ENCODE assay signal across 21 cellular contexts in genomic region chr10:132272767-132273090, GRCh38. TPM values are rescaled to one million over a fixed set of nuclear protein-coding genes. Genes with fewer than 3 reads are reported as not detected.
A peak's percentile ranks its signal among the peaks of the same experiment; 100 is the strongest.
DNase-seq lines count a peak whose midpoint lies in the region; ATAC-seq and TF ChIP-seq lines count a peak whose summit lies in the region.
"Had no signal": no experiment of that assay in that cellular context is flagged by ENCODE, and none has a peak within 500 bp of the region (broad histone marks: within the 10 kb centered on the region; RNA-seq: fewer than 3 reads in every experiment).

No MANE protein-coding gene starts in this region.

- H3K4me3 Mint-ChIP-seq in WTC11 (no peak overlapping the region), brain (peak overlapping the region in 2 of 5 experiments; percentile 40 to 52)

- H3K27me3 ChIP-seq in lower lobe of right lung (ENCODE audit: low read depth) (no peaks in the 10 kb centered on the region), spleen (replicated peaks in 1 of 7) (no peaks in the 10 kb centered on the region)

- no peak overlapping the region for H3K4me3 ChIP-seq in lower lobe of right lung
- H3K4me3 ChIP-seq in spleen, result no peak overlapping the region

- H3K27ac Mint-ChIP-seq in WTC11 (peak overlapping the region; percentile 75), brain (peak overlapping the region; percentile 24 to 87 (median 83))

- H3K36me3 ChIP-seq in lower lobe of right lung (no peaks in the 10 kb centered on the region), spleen (no peaks in the 10 kb centered on the region)

- H3K36me3 Mint-ChIP-seq in WTC11 (peaks cover 14% of the 10 kb centered on the region), brain (peaks cover 6% of the 10 kb centered on the region)

- H3K9me3 Mint-ChIP-seq in WTC11 (peaks cover 17% of the 10 kb centered on the region), brain (peaks cover 0 to 2% (median 0%) of the 10 kb centered on the region in 5 experiments)

- no peaks in the 10 kb centered on the region for H3K9me3 ChIP-seq in lower lobe of right lung
- H3K9me3 ChIP-seq in spleen, result no peaks in the 10 kb centered on the region
- H3K9me3 ChIP-seq: SK-N-SH had no signal

- H3K4me1 ChIP-seq in lower lobe of right lung (peaks cover 10% of the 10 kb centered on the region), spleen (no peaks in the 10 kb centered on the region)

- CTCF ChIA-PET in WTC11 (lab: Charles Lee), result no interaction called here

- DNase-seq in WTC11 (ENCODE audit: low spot score) (no peak), lower lobe of right lung (peak; percentile 23), posterior vena cava (ENCODE audit: low spot score) (peak; percentile 49), dedifferentiated amniotic fluid mesenchymal stem cell (ENCODE audit: extremely low spot score) (no peak), spleen (no peak)
- DNase-seq: ACHN, DND-41, GOT3, KG1, MV-4-11, NCI-H1417, NCI-H187, NCI-H2107, NCI-H2227 treated with DMSO at 0.1 percent for 48 hours, NCI-H510A treated with DMSO at 0.1 percent for 48 hours, NCI-H774, SHP77 treated with DMSO at 0.1 percent for 48 hours, SK-N-SH had no signal

- H3K4me1 Mint-ChIP-seq in WTC11, result no peaks in the 10 kb centered on the region
- H3K4me1 Mint-ChIP-seq in brain, result peaks cover 35% of the 10 kb centered on the region

- WGBS in spleen, 5 donors, result 83 to 90% (median 86%) methylated on average over 10 of the region's 10 CpGs

- no peaks in the 10 kb centered on the region for H3K27me3 Mint-ChIP-seq in WTC11 (ENCODE audit: low read depth)
- peaks cover 3% of the 10 kb centered on the region for H3K27me3 Mint-ChIP-seq in brain

- no peak for ATAC-seq in WTC11
- no peak for ATAC-seq in lower lobe of right lung
- ATAC-seq in HG03025 (IDR thresholded peaks at IDR 0.05; ENCODE audit: low FRiP score, unreplicated experiment), result no peak

- no peak for TF ChIP-seq POLR2A in spleen (IDR thresholded peaks at IDR 0.05)

- no peak overlapping the region for H3K27ac ChIP-seq in lower lobe of right lung
- no peak overlapping the region for H3K27ac ChIP-seq in spleen
- H3K27ac ChIP-seq: C4-2B had no signal

- TF ChIP-seq CTCF in WTC11 (IDR thresholded peaks at IDR 0.05) (no peak), brain (conservative IDR thresholded peaks at IDR 0.05) (no peak), lower lobe of right lung (IDR thresholded peaks at IDR 0.05) (no peak), spleen (IDR thresholded peaks at IDR 0.05 in 8 of 11, conservative IDR thresholded peaks at IDR 0.05 in 3 of 11) (no peak)

- intact Hi-C loops in lower lobe of right lung (cut with DNase I) (no loop called here), posterior vena cava (cut with DNase I) (no loop called here), spleen (cut with DNase I; ENCODE audit: low total_unique reads) (no loop called here)

- POLR2A ChIA-PET in WTC11 (lab: Charles Lee), result no interaction called here

TF ChIP-seq in WTC11, 78 proteins besides CTCF, POLR2A, EP300 and RAD21 (continues in another document):
- TF ChIP-seq ZNF121 (CRISPR knock-in tag; IDR thresholded peaks at IDR 0.05) (no peak), ETV6 (CRISPR knock-in tag; IDR thresholded peaks at IDR 0.05) (no peak), ERG (CRISPR knock-in tag; IDR thresholded peaks at IDR 0.05) (no peak), HMGXB4 (CRISPR knock-in tag; IDR thresholded peaks at IDR 0.05) (no peak), ZBTB21 (CRISPR knock-in tag; IDR thresholded peaks at IDR 0.05; ENCODE audit: borderline replicate concordance) (no peak), AR (CRISPR knock-in tag; IDR thresholded peaks at IDR 0.05) (no peak), ATF6 (CRISPR knock-in tag; IDR thresholded peaks at IDR 0.05) (no peak), JAZF1 (CRISPR knock-in tag; IDR thresholded peaks at IDR 0.05) (no peak), ZNF671 (CRISPR knock-in tag; IDR thresholded peaks at IDR 0.05) (no peak), TCF7 (CRISPR knock-in tag; IDR thresholded peaks at IDR 0.05; ENCODE audit: low read depth) (no peak), MAX (CRISPR knock-in tag; IDR thresholded peaks at IDR 0.05) (no peak)

RNA-seq across cellular contexts. Expression of gene STK32C, which starts 35.0 kb away (rescaled TPM):
- 20.7 to 23.2 TPM (median 22.2 TPM) in 3 replicates for total RNA-seq in WTC11 (2021)
- 72.6 TPM for polyA plus RNA-seq in brain (ENCODE audit: insufficient read depth, low read depth, low replicate concordance)
- total RNA-seq in lower lobe of right lung, result 14.1 TPM
- 1 to 10 TPM; 6.3 to 9.7 TPM for total RNA-seq in posterior vena cava
- total RNA-seq in spleen, result 10 to 100 TPM in 6 of 7 donors, 1 to 10 TPM in 1; 9.6 to 27.8 (median 15.4) TPM
- polyA plus RNA-seq in spleen, result 10 to 100 TPM; 13.2 to 23.8 (median 16.0) TPM

RNA-seq across cellular contexts. Expression of gene LRRC27, which starts 59.3 kb away (rescaled TPM):
- total RNA-seq in WTC11 (2021) (4.0 to 4.6 TPM (median 4.4 TPM) in 3 replicates), lower lobe of right lung (15.5 TPM), posterior vena cava (1 to 10 TPM; 4.7 to 6.5 TPM), spleen (10 to 100 TPM; 11.9 to 29.9 (median 19.4) TPM)
- polyA plus RNA-seq in brain (ENCODE audit: insufficient read depth, low read depth, low replicate concordance) (16.2 TPM), spleen (10 to 100 TPM in 1 of 3 donors, 1 to 10 TPM in 2; 6.1 to 13.0 (median 8.5) TPM)

Comparison
In these comparisons a context has a peak if more than half of its experiments do, and no peak if none do; other contexts are left out.
1. DNase-seq: peak in lower lobe of right lung (single experiment) and posterior vena cava (single experiment); none in WTC11 (single experiment), dedifferentiated amniotic fluid mesenchymal stem cell (single experiment) and spleen (single experiment).